9 cellular contexts compared by ENCODE assay signal in genomic region chr10:16816142-16816541, GRCh38. TPM values are rescaled to one million over a fixed set of nuclear protein-coding genes. Genes with fewer than 3 reads are reported as not detected.
DNase-seq lines count a peak whose midpoint lies in the region; ATAC-seq and TF ChIP-seq lines count a peak whose summit lies in the region.
"Had no signal": no experiment of that assay in that cellular context is flagged by ENCODE, and none has a peak within 500 bp of the region (broad histone marks: within the 10 kb centered on the region; RNA-seq: fewer than 3 reads in every experiment).

No MANE protein-coding gene starts in this region.

- H3K4me1 Mint-ChIP-seq in mesothelial cell of epicardium, result peaks cover 24% of the 10 kb centered on the region

- CTCF ChIA-PET in AG04450 (lab: Charles Lee) (no interaction called here), HEK293 (lab: Yijun Ruan, JAX) (interaction anchor here (0.6 kb wide), 1 partner anchor 1388 kb away, joined by 4 read pairs; no protein-coding TSS in a partner anchor)

- H3K36me3 Mint-ChIP-seq in mesothelial cell of epicardium, result peaks cover 3% of the 10 kb centered on the region

- no peak overlapping the region for H3K27ac ChIP-seq in AG04450 (ENCODE audit: low read depth, low read length)
- no peak overlapping the region for H3K27ac ChIP-seq in HEK293 (ENCODE audit: extremely low read depth, low read depth, low read length)

- in situ Hi-C loops in astrocyte of the spinal cord (cut with HindIII; ENCODE audit: low sequenced_read_pairs), result no loop called here

- TF ChIP-seq CTCF in AG04450 (IDR thresholded peaks at IDR 0.05; ENCODE audit: low read depth, low read length) (no peak), HEK293 (tag by site-specific recombination; IDR thresholded peaks at IDR 0.05) (no peak), astrocyte of the spinal cord (IDR thresholded peaks at IDR 0.05; ENCODE audit: low read depth, low read length) (no peak), mesothelial cell of epicardium (IDR thresholded peaks at IDR 0.05; ENCODE audit: unreplicated experiment) (no peak)

- no peak for ATAC-seq in GM21360 (IDR thresholded peaks at IDR 0.05; ENCODE audit: unreplicated experiment)
- no peak for ATAC-seq in HG03342 (IDR thresholded peaks at IDR 0.05; ENCODE audit: unreplicated experiment)
- ATAC-seq in left lobe of liver, result no peak

- H3K4me3 ChIP-seq in AG04450 (ENCODE audit: low read depth, low read length) (peak overlapping the region; percentile 90), HEK293 (ENCODE audit: low read depth, low read length) (no peak overlapping the region), astrocyte of the spinal cord (ENCODE audit: low read depth, low read length) (peak overlapping the region; percentile 83)

- no peaks in the 10 kb centered on the region; a peak in 1 of 3 replicates for H3K36me3 ChIP-seq in HEK293 (ENCODE audit: control insufficient read depth in 2 of 2, insufficient read depth in 1 of 2, low read length in 2 of 2)

- H3K9me3 ChIP-seq in AG04450 (ENCODE audit: control insufficient read depth, insufficient read depth, low read length) (no peaks in the 10 kb centered on the region; the same call in 1 of the 2 replicates), HEK293 (ENCODE audit: control insufficient read depth, insufficient read depth, low read depth, low read length) (no peaks in the 10 kb centered on the region)

- peaks cover 3% of the 10 kb centered on the region for H3K4me1 ChIP-seq in HEK293 (ENCODE audit: control insufficient read depth, insufficient read depth, low read length)

- H3K27me3 Mint-ChIP-seq in mesothelial cell of epicardium (ENCODE audit: low read depth), result peaks cover 3% of the 10 kb centered on the region

- peak overlapping the region; percentile 90 for H3K4me3 Mint-ChIP-seq in mesothelial cell of epicardium

- peak overlapping the region; percentile 76 for H3K27ac Mint-ChIP-seq in mesothelial cell of epicardium

- DNase-seq in AG04450 (ENCODE audit: low read depth, low spot score), result no peak
- DNase-seq in astrocyte of the spinal cord (ENCODE audit: low read depth, low spot score), result no peak
- no peak for DNase-seq in mesothelial cell of epicardium (ENCODE audit: low spot score in 2 of 2, unreplicated experiment in 2 of 2)
- no peak for DNase-seq in T-helper 9 cell
- no peak for DNase-seq in left lobe of liver (ENCODE audit: low spot score)
- DNase-seq: activated CD4-positive, alpha-beta T cell treated with anti-CD3 and anti-CD28 coated beads for 48 hours had no signal

- H3K27me3 ChIP-seq in AG04450 (ENCODE audit: control insufficient read depth, insufficient read depth, low read length), result no peaks in the 10 kb centered on the region

- peaks cover 2% of the 10 kb centered on the region for H3K9me3 Mint-ChIP-seq in mesothelial cell of epicardium

- POLR2A ChIA-PET in AG04450 (lab: Yijun Ruan, JAX), result no interaction called here
- POLR2A ChIA-PET in HEK293 (lab: Yijun Ruan, JAX), result no interaction called here

TF ChIP-seq in HEK293, 187 proteins besides CTCF, POLR2A, EP300 and RAD21:
- TF ChIP-seq ZNF658 (tag by site-specific recombination; IDR thresholded peaks at IDR 0.05) (no peak), ZNF747 (tag by site-specific recombination; IDR thresholded peaks at IDR 0.05) (no peak), TRIM28 (IDR thresholded peaks at IDR 0.05; ENCODE audit: borderline replicate concordance, low read length) (no peak), BCL11B (tag by site-specific recombination; IDR thresholded peaks at IDR 0.05; ENCODE audit: low read depth) (no peak), PRDM1 (tag by site-specific recombination; IDR thresholded peaks at IDR 0.05) (peak; percentile 64)

RNA-seq across cellular contexts. Expression of gene RSU1, which starts 1.1 kb away (rescaled TPM):
- 217 and 229 TPM in 2 replicates for polyA plus RNA-seq in AG04450 (2011; rRNA removed)
- 110 and 117 TPM in 2 replicates for polyA minus RNA-seq in AG04450 (2011; rRNA and poly(A)+ RNA removed)
- total RNA-seq in mesothelial cell of epicardium (33.0 to 36.2 TPM (median 35.3 TPM) in 3 replicates), left lobe of liver (22.6 TPM)
